In genomic region chr3:186976802-186977201, GRCh38 we compare ENCODE assay signal across 13 cellular contexts.
A peak's percentile ranks its signal among the peaks of the same experiment; 100 is the strongest.
DNase-seq lines count a peak whose midpoint lies in the region; ATAC-seq and TF ChIP-seq lines count a peak whose summit lies in the region.
"Had no signal": no experiment of that assay in that cellular context is flagged by ENCODE, and none has a peak within 500 bp of the region (broad histone marks: within the 10 kb centered on the region; RNA-seq: fewer than 3 reads in every experiment).

No MANE protein-coding gene starts in this region.

- TF ChIP-seq CTCF in coronary artery (IDR thresholded peaks at IDR 0.05) (no peak), GM10248 (IDR thresholded peaks at IDR 0.05; ENCODE audit: control extremely low read depth, extremely low read depth, low read depth, missing control alignments) (no peak)

- DNase-seq in NCI-H1092 (lab: John Stamatoyannopoulos, UW) (peak; percentile 49), coronary artery (ENCODE audit: low spot score) (no peak), substantia nigra (lab: John Stamatoyannopoulos, UW) (no peak), GOT3 (lab: John Stamatoyannopoulos, UW) (no peak), ecto neural progenitor cell (ENCODE audit: low spot score) (no peak), GM10248 (ENCODE audit: extremely low spot score) (no peak)
- DNase-seq: activated CD4-positive, alpha-beta T cell treated with anti-CD3 and anti-CD28 coated beads, Interleukin-2, amount 50 U/mL, for 48 hours; DND-41; NCI-H82; stimulated activated CD4-positive, alpha-beta T cell treated with anti-CD3 and anti-CD28 coated beads, Interleukin-4, amount 100 ng/mL, for 24 hours; T-cell had no signal

- H3K36me3 ChIP-seq in mucosa of stomach (ENCODE audit: control insufficient read depth, insufficient read depth, low read length) = no peaks in the 10 kb centered on the region

- peak overlapping the region; percentile 20 for H3K4me3 ChIP-seq in coronary artery
- H3K4me3 ChIP-seq in mucosa of stomach (ENCODE audit: low read length) = no peak overlapping the region

- H3K27ac ChIP-seq in coronary artery (peak overlapping the region; percentile 84 to 86), substantia nigra (ENCODE audit: low read depth, low read length, poor library complexity, severe bottlenecking) (peak overlapping the region; percentile 60)

- no peaks in the 10 kb centered on the region for H3K9me3 ChIP-seq in mucosa of stomach (ENCODE audit: control insufficient read depth, low read length)

- no peaks in the 10 kb centered on the region for H3K27me3 ChIP-seq in mucosa of stomach (ENCODE audit: control insufficient read depth, insufficient read depth, low read length)

- H3K9ac ChIP-seq in mucosa of stomach (ENCODE audit: low read length) = peak overlapping the region; percentile 44

- no peak for ATAC-seq in GM19397 (IDR thresholded peaks at IDR 0.05; ENCODE audit: unreplicated experiment)
- ATAC-seq: T-cell had no signal

- H3K4me1 ChIP-seq in mucosa of stomach (ENCODE audit: control insufficient read depth, insufficient read depth, low read length) = peaks cover 14% of the 10 kb centered on the region

- CTCF ChIA-PET in GM10248 (lab: Yijun Ruan, JAX) = no interaction called here

- POLR2A ChIA-PET in GM10248 (lab: Yijun Ruan, JAX) = no interaction called here
